In genomic region chr16:26526633-26527032, GRCh38 we compare ENCODE assay signal across 24 cellular contexts.
DNase-seq lines count a peak whose midpoint lies in the region; ATAC-seq, FAIRE-seq and TF ChIP-seq lines count a peak whose summit lies in the region.
"Had no signal": no experiment of that assay in that cellular context is flagged by ENCODE, and none has a peak within 500 bp of the region (broad histone marks: within the 10 kb centered on the region; RNA-seq: fewer than 3 reads in every experiment).

No MANE protein-coding gene starts in this region.

- no peak for FAIRE-seq in K562 (lab: Jason Lieb, UNC)
- FAIRE-seq: A204.1, D721Med, G401.6, GM12891, GM19239 had no signal

- H3K27me3 ChIP-seq in K562 (ENCODE audit: control insufficient read depth in 2 of 2, insufficient read depth in 2 of 2, low read length in 2 of 2) (no peaks in the 10 kb centered on the region; a peak in 1 of 5 replicates), osteoblast (ENCODE audit: insufficient read depth, low read length) (no peaks in the 10 kb centered on the region)
- H3K27me3 ChIP-seq: BLaER1 treated with 17β-estradiol and CSF1 and Interleukin-3, amounts not matched to agents 10 nM and 100 nM had no signal

- H3K79me2 ChIP-seq in K562 (ENCODE audit: control insufficient read depth, insufficient read depth, low read length) (no peaks in the 10 kb centered on the region), osteoblast (ENCODE audit: insufficient read depth, low read length) (no peaks in the 10 kb centered on the region)

- no peak for TF ChIP-seq RAD21 in K562 (CRISPR knock-in tag; conservative IDR thresholded peaks at IDR 0.05 in 1 of 2, IDR thresholded peaks at IDR 0.05 in 1 of 2)

- H2AFZ ChIP-seq in K562 (ENCODE audit: low read depth, low read length) (no peak overlapping the region), osteoblast (ENCODE audit: low read length) (no peak overlapping the region)

- H4K20me1 ChIP-seq in K562 (replicated peaks; ENCODE audit: control insufficient read depth, insufficient read depth, low read length): no peaks in the 10 kb centered on the region
- no peaks in the 10 kb centered on the region for H4K20me1 ChIP-seq in osteoblast (ENCODE audit: insufficient read depth, low read length)
- H4K20me1 ChIP-seq: BLaER1 treated with 17β-estradiol and CSF1 and Interleukin-3, amounts not matched to agents 10 nM and 100 nM had no signal

- no peak for ATAC-seq in K562
- ATAC-seq: CD8-positive, alpha-beta T cell had no signal

- TF ChIP-seq CTCF in K562 (IDR thresholded peaks at IDR 0.05 in 2 of 3, conservative IDR thresholded peaks at IDR 0.05 in 1 of 3; ENCODE audit: insufficient read depth in 2 of 3, low read depth in 1 of 3, low read length in 3 of 3) (no peak), osteoblast (IDR thresholded peaks at IDR 0.05; ENCODE audit: extremely low read depth, low read depth, low read length) (no peak)

- H3K4me3 ChIP-seq in K562 (no peak overlapping the region), osteoblast (ENCODE audit: insufficient read depth, low read length) (no peak overlapping the region)
- H3K4me3 ChIP-seq: BLaER1 treated with 17β-estradiol and CSF1 and Interleukin-3, amounts not matched to agents 10 nM and 100 nM had no signal

- no peaks in the 10 kb centered on the region for H3K9me3 ChIP-seq in K562 (replicated peaks; ENCODE audit: control insufficient read depth, insufficient read depth, low read depth, low read length)
- no peaks in the 10 kb centered on the region for H3K9me3 ChIP-seq in osteoblast (ENCODE audit: low read depth, low read length)
- H3K9me3 ChIP-seq: BLaER1 treated with 17β-estradiol and CSF1 and Interleukin-3, amounts not matched to agents 10 nM and 100 nM; Caco-2 had no signal

- H3K27ac Mint-ChIP-seq in immature natural killer cell: no peak overlapping the region
- H3K27ac Mint-ChIP-seq: B cell; CD4-positive, alpha-beta T cell; CD8-positive, alpha-beta T cell had no signal

- H3K27me3 Mint-ChIP-seq in immature natural killer cell (ENCODE audit: low read depth in 3 of 3): peaks cover under 1 to 8% (median 3%) of the 10 kb centered on the region in 3 donors

- H3K27ac ChIP-seq in K562 (ENCODE audit: extremely low read depth, low read depth, low read length) (no peak overlapping the region), osteoblast (ENCODE audit: low read depth, low read length) (no peak overlapping the region)
- H3K27ac ChIP-seq: BLaER1 treated with 17β-estradiol and CSF1 and Interleukin-3, amounts not matched to agents 10 nM and 100 nM; C4-2B had no signal

- WGBS in K562 (ENCODE audit: insufficient coverage, low coverage, missing lambda C conversion rate): 0% methylated on average over 1 of the region's 1 CpG

- H3K36me3 ChIP-seq in K562 (ENCODE audit: control insufficient read depth, insufficient read depth, low read length): no peaks in the 10 kb centered on the region
- no peaks in the 10 kb centered on the region for H3K36me3 ChIP-seq in osteoblast (ENCODE audit: insufficient read depth, low read length)
- H3K36me3 ChIP-seq: BLaER1 treated with 17β-estradiol and CSF1 and Interleukin-3, amounts not matched to agents 10 nM and 100 nM had no signal

- no peak overlapping the region for H3K9ac ChIP-seq in K562 (ENCODE audit: insufficient read depth in 1 of 2, low read depth in 2 of 2, low read length in 2 of 2)
- H3K9ac ChIP-seq: BLaER1 treated with 17β-estradiol and CSF1 and Interleukin-3, amounts not matched to agents 10 nM and 100 nM had no signal

- intact Hi-C loops in K562 (cut with micrococcal nuclease): no loop called here

- no TSS peak for BruUV-seq in K562 (replicated peaks; lab: Mats Ljungman, UMichigan)

- POLR2A ChIA-PET in K562 (lab: Yijun Ruan, JAX): no interaction called here

- no peaks in the 10 kb centered on the region for H3K4me1 Mint-ChIP-seq in immature natural killer cell
- H3K4me1 Mint-ChIP-seq: B cell had no signal

- H3K4me1 ChIP-seq in K562 (replicated peaks in 1 of 2; ENCODE audit: control insufficient read depth in 2 of 2, insufficient read depth in 2 of 2, low read length in 2 of 2) (no peaks in the 10 kb centered on the region), osteoblast (ENCODE audit: insufficient read depth, low read length) (no peaks in the 10 kb centered on the region)
- H3K4me1 ChIP-seq: Caco-2 had no signal

- in situ Hi-C loops in K562 (cut with MboI): no loop called here

- H3K4me2 ChIP-seq in K562 (ENCODE audit: insufficient read depth, low read length): no peak overlapping the region
- no peak overlapping the region for H3K4me2 ChIP-seq in osteoblast (ENCODE audit: insufficient read depth, low read length)
- H3K4me2 ChIP-seq: BLaER1 treated with 17β-estradiol and CSF1 and Interleukin-3, amounts not matched to agents 10 nM and 100 nM had no signal

- no peaks in the 10 kb centered on the region for H3K36me3 Mint-ChIP-seq in immature natural killer cell
- H3K36me3 Mint-ChIP-seq: CD8-positive, alpha-beta T cell had no signal

- peak; percentile 9 for DNase-seq in NCI-H510A treated with DMSO at 0.1 percent for 48 hours (lab: John Stamatoyannopoulos, UW)
- no peak for DNase-seq in NCI-H510A (lab: John Stamatoyannopoulos, UW)
- no peak for DNase-seq in K562 (ENCODE audit: extremely low read depth in 1 of 4, low spot score in 3 of 4)
- DNase-seq in osteoblast (ENCODE audit: insufficient read length, low spot score, missing footprints): peak; percentile 3
- DNase-seq in stimulated activated naive CD4-positive, alpha-beta T cell treated with Interleukin-2 at 50 U/mL for 16 hours (lab: John Stamatoyannopoulos, UW): no peak
- DNase-seq in immature natural killer cell: no peak
- DNase-seq in NCI-H2171 treated with DMSO at 0.1 percent for 48 hours (lab: John Stamatoyannopoulos, UW): no peak
- DNase-seq: 8988T; ACHN; AML-193; Caco-2; Calu3; CD4-positive, alpha-beta T cell; CD8-positive, alpha-beta T cell; DMS79 treated with DMSO at 0.1 percent for 48 hours; GF-D8 had no signal

- no peak for TF ChIP-seq EP300 in K562 (IDR thresholded peaks at IDR 0.05; ENCODE audit: low read length)

- CTCF ChIA-PET in K562 (lab: Yijun Ruan, JAX; ENCODE audit: low intra/inter-chr PET ratio): no interaction called here

- no peak for TF ChIP-seq POLR2A in K562 (conservative IDR thresholded peaks at IDR 0.05)

- H3K9me1 ChIP-seq in K562 (ENCODE audit: control insufficient read depth, insufficient read depth, low read length): no peaks in the 10 kb centered on the region

- H3K9me3 Mint-ChIP-seq in immature natural killer cell: no peaks in the 10 kb centered on the region
- H3K9me3 Mint-ChIP-seq: CD4-positive, alpha-beta T cell; CD8-positive, alpha-beta T cell had no signal

- no peak overlapping the region for H3K4me3 Mint-ChIP-seq in immature natural killer cell
- H3K4me3 Mint-ChIP-seq: B cell; CD4-positive, alpha-beta T cell; CD8-positive, alpha-beta T cell had no signal

TF ChIP-seq in K562, 482 proteins besides CTCF, POLR2A, EP300 and RAD21:
- TF ChIP-seq, protein P1, sequence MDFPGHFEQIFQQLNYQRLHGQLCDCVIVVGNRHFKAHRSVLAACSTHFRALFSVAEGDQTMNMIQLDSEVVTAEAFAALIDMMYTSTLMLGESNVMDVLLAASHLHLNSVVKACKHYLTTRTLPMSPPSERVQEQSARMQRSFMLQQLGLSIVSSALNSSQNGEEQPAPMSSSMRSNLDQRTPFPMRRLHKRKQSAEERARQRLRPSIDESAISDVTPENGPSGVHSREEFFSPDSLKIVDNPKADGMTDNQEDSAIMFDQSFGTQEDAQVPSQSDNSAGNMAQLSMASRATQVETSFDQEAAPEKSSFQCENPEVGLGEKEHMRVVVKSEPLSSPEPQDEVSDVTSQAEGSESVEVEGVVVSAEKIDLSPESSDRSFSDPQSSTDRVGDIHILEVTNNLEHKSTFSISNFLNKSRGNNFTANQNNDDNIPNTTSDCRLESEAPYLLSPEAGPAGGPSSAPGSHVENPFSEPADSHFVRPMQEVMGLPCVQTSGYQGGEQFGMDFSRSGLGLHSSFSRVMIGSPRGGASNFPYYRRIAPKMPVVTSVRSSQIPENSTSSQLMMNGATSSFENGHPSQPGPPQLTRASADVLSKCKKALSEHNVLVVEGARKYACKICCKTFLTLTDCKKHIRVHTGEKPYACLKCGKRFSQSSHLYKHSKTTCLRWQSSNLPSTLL (IDR thresholded peaks at IDR 0.05): no peak
- TF ChIP-seq NFIC (IDR thresholded peaks at IDR 0.05): peak; percentile 81
- TF ChIP-seq U2AF1 (optimal IDR thresholded peaks at IDR 0.05; ENCODE audit: low read depth, low read length): no peak
- no peak for TF ChIP-seq FIP1L1 (IDR thresholded peaks at IDR 0.05; ENCODE audit: low read depth, low read length, poor library complexity, severe bottlenecking)
- TF ChIP-seq NFIX (CRISPR knock-in tag; IDR thresholded peaks at IDR 0.05; ENCODE audit: low read depth): peak; percentile 54; the same call in 1 of the 2 replicates
- no peak for TF ChIP-seq SPI1 (IDR thresholded peaks at IDR 0.05; ENCODE audit: borderline replicate concordance, low read depth, low read length)
- no peak for TF ChIP-seq DDX20 (tag; IDR thresholded peaks at IDR 0.05; ENCODE audit: low read depth)
- TF ChIP-seq HDAC8 (tag; IDR thresholded peaks at IDR 0.05): no peak
- TF ChIP-seq, protein P2, sequence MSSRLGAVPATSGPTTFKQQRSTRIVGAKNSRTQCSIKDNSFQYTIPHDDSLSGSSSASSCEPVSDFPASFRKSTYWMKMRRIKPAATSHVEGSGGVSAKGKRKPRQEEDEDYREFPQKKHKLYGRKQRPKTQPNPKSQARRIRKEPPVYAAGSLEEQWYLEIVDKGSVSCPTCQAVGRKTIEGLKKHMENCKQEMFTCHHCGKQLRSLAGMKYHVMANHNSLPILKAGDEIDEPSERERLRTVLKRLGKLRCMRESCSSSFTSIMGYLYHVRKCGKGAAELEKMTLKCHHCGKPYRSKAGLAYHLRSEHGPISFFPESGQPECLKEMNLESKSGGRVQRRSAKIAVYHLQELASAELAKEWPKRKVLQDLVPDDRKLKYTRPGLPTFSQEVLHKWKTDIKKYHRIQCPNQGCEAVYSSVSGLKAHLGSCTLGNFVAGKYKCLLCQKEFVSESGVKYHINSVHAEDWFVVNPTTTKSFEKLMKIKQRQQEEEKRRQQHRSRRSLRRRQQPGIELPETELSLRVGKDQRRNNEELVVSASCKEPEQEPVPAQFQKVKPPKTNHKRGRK (tag; IDR thresholded peaks at IDR 0.05): no peak
- no peak for TF ChIP-seq ZNF41 (CRISPR knock-in tag; conservative IDR thresholded peaks at IDR 0.05)
- TF ChIP-seq SMARCC2 (IDR thresholded peaks at IDR 0.05; ENCODE audit: low read depth): no peak
- no peak for TF ChIP-seq ZNF197 (CRISPR knock-in tag; IDR thresholded peaks at IDR 0.05; ENCODE audit: low read depth)
- TF ChIP-seq CHCHD3 (CRISPR knock-in tag; IDR thresholded peaks at IDR 0.05): no peak
- TF ChIP-seq CREBBP (IDR thresholded peaks at IDR 0.05; ENCODE audit: low read depth, low read length): no peak
- no peak for TF ChIP-seq SMARCA4 (IDR thresholded peaks at IDR 0.05)

Comparison
In these comparisons a context has a peak if more than half of its experiments do, and no peak if none do; other contexts are left out.
1. DNase-seq: peak in NCI-H510A treated with DMSO at 0.1 percent for 48 hours (single experiment) and osteoblast (single experiment); none in NCI-H510A (single experiment), K562 (0 of 4), stimulated activated naive CD4-positive, alpha-beta T cell treated with Interleukin-2 at 50 U/mL for 16 hours (single experiment), immature natural killer cell (0 of 3) and NCI-H2171 treated with DMSO at 0.1 percent for 48 hours (single experiment).